1 cellular context compared by ENCODE assay signal in the genomic region with DNA sequence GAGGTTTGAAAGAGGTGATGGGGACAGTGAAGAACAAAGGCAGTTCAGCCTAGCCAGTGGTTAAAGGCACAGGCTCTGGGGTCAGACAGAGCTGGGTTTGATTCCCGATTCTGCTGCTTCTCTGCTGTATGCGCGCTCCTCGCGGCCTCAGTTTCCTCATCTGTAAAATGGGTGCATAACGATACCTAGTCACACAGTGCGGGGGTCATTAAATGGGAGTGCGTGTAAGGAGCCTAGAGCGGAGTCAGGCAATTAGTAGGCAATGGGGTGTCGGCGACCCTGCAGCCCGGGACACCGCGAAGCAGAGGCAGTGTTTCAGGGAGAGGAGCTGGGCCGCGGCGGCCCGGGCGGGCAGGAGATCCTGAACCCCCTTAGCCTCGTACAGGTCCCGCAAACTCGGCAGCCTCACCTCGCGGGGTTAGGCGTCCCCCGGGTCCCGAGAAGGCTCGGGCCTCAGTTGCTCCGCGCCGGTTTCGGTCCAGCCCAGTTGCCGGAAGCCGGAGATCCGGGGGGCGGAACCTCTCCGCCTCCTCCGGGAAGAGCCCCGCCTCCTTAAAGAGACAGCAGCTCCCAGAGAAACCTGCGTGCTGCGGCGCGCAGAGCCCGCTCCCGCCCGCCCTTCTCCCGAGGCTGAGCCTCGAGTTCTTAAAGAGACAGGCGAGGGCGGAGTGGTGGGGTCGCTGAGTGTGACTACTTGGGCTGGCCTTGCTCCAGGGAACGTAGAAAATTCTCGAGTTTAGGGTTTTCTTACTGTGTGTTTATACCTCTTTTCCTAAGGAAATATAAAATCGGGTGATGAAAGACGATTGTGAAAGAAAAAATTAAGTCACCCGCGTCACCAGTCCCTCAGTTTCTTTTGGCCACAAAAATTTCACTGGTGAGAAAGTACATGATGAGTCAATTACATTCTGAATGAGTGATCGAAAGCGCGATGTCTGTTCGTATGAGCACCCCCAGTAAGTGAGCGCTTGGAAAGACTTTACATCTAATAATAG.
TF ChIP-seq lines count a peak whose summit lies in the region.

Gene YIPF1 (minus strand): TSS at position 494 of the 995 bp plus-strand sequence. CDS start 860 bp downstream, outside the sequence.

TF ChIP-seq in GM12878, 131 proteins besides CTCF, POLR2A, EP300 and RAD21 (continued from another document and continues in another):
- TF ChIP-seq HCFC1 (IDR thresholded peaks at IDR 0.05; ENCODE audit: low read length) = 0 out of 2 replicates have a peak, but pooled peaks have one; percentile 16
- no peak for TF ChIP-seq MTA2 (IDR thresholded peaks at IDR 0.05; ENCODE audit: low read depth)
- TF ChIP-seq MTA3 (IDR thresholded peaks at IDR 0.05; ENCODE audit: borderline replicate concordance, low read length) = no peak; the same call in 1 of the 2 replicates
- TF ChIP-seq E4F1 (IDR thresholded peaks at IDR 0.05; ENCODE audit: borderline replicate concordance, partially characterized antibody) = peak; percentile 71
- TF ChIP-seq HDGF (IDR thresholded peaks at IDR 0.05) = peak; percentile 73; the same call in 1 of the 2 replicates
- no peak for TF ChIP-seq TBL1XR1 (IDR thresholded peaks at IDR 0.05; ENCODE audit: low read depth, low read length)
- TF ChIP-seq SPI1 (IDR thresholded peaks at IDR 0.05; ENCODE audit: borderline replicate concordance, insufficient read depth, low read depth, low read length) = no peak
- TF ChIP-seq ETV6 (conservative IDR thresholded peaks at IDR 0.05 in 1 of 2, IDR thresholded peaks at IDR 0.05 in 1 of 2; ENCODE audit: borderline replicate concordance in 1 of 2, low read depth in 1 of 2) = peak in 1 of 2 experiments; percentile 9; a peak in 1 of 4 replicates
- peak; percentile 66; the same call in 1 of the 2 replicates for TF ChIP-seq NBN (IDR thresholded peaks at IDR 0.05)
- no peak for TF ChIP-seq ZBTB33 (IDR thresholded peaks at IDR 0.05)
- TF ChIP-seq, protein P1, sequence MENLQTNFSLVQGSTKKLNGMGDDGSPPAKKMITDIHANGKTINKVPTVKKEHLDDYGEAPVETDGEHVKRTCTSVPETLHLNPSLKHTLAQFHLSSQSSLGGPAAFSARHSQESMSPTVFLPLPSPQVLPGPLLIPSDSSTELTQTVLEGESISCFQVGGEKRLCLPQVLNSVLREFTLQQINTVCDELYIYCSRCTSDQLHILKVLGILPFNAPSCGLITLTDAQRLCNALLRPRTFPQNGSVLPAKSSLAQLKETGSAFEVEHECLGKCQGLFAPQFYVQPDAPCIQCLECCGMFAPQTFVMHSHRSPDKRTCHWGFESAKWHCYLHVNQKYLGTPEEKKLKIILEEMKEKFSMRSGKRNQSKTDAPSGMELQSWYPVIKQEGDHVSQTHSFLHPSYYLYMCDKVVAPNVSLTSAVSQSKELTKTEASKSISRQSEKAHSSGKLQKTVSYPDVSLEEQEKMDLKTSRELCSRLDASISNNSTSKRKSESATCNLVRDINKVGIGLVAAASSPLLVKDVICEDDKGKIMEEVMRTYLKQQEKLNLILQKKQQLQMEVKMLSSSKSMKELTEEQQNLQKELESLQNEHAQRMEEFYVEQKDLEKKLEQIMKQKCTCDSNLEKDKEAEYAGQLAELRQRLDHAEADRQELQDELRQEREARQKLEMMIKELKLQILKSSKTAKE (IDR thresholded peaks at IDR 0.05; ENCODE audit: low read depth, poor library complexity, severe bottlenecking) = peak; percentile 27
- peak in 1 of 2 experiments; percentile 51; a peak in 1 of 3 replicates for TF ChIP-seq EGR1 (IDR thresholded peaks at IDR 0.05; ENCODE audit: borderline replicate concordance in 1 of 2, low read depth in 2 of 2, low read length in 2 of 2)
- 0 out of 2 replicates have a peak, but pooled peaks have one; percentile 21 for TF ChIP-seq PML (IDR thresholded peaks at IDR 0.05; ENCODE audit: low read length)
- 0 out of 2 replicates have a peak, but pooled peaks have one; percentile 48 for TF ChIP-seq PKNOX1 (IDR thresholded peaks at IDR 0.05)
- TF ChIP-seq CHD4 (IDR thresholded peaks at IDR 0.05) = 0 out of 2 replicates have a peak, but pooled peaks have one; percentile 56
- TF ChIP-seq, protein P2, sequence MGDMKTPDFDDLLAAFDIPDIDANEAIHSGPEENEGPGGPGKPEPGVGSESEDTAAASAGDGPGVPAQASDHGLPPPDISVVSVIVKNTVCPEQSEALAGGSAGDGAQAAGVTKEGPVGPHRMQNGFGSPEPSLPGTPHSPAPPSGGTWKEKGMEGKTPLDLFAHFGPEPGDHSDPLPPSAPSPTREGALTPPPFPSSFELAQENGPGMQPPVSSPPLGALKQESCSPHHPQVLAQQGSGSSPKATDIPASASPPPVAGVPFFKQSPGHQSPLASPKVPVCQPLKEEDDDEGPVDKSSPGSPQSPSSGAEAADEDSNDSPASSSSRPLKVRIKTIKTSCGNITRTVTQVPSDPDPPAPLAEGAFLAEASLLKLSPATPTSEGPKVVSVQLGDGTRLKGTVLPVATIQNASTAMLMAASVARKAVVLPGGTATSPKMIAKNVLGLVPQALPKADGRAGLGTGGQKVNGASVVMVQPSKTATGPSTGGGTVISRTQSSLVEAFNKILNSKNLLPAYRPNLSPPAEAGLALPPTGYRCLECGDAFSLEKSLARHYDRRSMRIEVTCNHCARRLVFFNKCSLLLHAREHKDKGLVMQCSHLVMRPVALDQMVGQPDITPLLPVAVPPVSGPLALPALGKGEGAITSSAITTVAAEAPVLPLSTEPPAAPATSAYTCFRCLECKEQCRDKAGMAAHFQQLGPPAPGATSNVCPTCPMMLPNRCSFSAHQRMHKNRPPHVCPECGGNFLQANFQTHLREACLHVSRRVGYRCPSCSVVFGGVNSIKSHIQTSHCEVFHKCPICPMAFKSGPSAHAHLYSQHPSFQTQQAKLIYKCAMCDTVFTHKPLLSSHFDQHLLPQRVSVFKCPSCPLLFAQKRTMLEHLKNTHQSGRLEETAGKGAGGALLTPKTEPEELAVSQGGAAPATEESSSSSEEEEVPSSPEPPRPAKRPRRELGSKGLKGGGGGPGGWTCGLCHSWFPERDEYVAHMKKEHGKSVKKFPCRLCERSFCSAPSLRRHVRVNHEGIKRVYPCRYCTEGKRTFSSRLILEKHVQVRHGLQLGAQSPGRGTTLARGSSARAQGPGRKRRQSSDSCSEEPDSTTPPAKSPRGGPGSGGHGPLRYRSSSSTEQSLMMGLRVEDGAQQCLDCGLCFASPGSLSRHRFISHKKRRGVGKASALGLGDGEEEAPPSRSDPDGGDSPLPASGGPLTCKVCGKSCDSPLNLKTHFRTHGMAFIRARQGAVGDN (IDR thresholded peaks at IDR 0.05) = no peak
- TF ChIP-seq KDM1A (IDR thresholded peaks at IDR 0.05; ENCODE audit: borderline replicate concordance) = no peak
- TF ChIP-seq, protein P3, sequence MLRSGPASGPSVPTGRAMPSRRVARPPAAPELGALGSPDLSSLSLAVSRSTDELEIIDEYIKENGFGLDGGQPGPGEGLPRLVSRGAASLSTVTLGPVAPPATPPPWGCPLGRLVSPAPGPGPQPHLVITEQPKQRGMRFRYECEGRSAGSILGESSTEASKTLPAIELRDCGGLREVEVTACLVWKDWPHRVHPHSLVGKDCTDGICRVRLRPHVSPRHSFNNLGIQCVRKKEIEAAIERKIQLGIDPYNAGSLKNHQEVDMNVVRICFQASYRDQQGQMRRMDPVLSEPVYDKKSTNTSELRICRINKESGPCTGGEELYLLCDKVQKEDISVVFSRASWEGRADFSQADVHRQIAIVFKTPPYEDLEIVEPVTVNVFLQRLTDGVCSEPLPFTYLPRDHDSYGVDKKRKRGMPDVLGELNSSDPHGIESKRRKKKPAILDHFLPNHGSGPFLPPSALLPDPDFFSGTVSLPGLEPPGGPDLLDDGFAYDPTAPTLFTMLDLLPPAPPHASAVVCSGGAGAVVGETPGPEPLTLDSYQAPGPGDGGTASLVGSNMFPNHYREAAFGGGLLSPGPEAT (IDR thresholded peaks at IDR 0.05; ENCODE audit: low read depth) = peak; percentile 99
- no peak for TF ChIP-seq SUPT20H (IDR thresholded peaks at IDR 0.05; ENCODE audit: borderline replicate concordance, control insufficient read depth, low read depth, low read length)
- peak; percentile 86; the same call in 1 of the 2 replicates for TF ChIP-seq GATAD2B (conservative IDR thresholded peaks at IDR 0.05; ENCODE audit: low read depth)
- no peak for TF ChIP-seq RBBP5 (conservative IDR thresholded peaks at IDR 0.05)
- 0 out of 2 replicates have a peak, but pooled peaks have one; percentile 18 for TF ChIP-seq NR2F1 (conservative IDR thresholded peaks at IDR 0.05)
- TF ChIP-seq RELA (IDR thresholded peaks at IDR 0.05; ENCODE audit: borderline replicate concordance, partially characterized antibody) = no peak
- TF ChIP-seq CHD1 (IDR thresholded peaks at IDR 0.05; ENCODE audit: low read depth, low read length) = no peak
- TF ChIP-seq PBX3 (IDR thresholded peaks at IDR 0.05; ENCODE audit: insufficient replicate concordance, low read depth, low read length) = no peak
- TF ChIP-seq RUNX3 (IDR thresholded peaks at IDR 0.05; ENCODE audit: low read length) = peak; percentile 45
- TF ChIP-seq CEBPB (IDR thresholded peaks at IDR 0.05; ENCODE audit: borderline replicate concordance in 1 of 2, low read depth in 2 of 2, low read length in 2 of 2) = no peak
- TF ChIP-seq IKZF1 (conservative IDR thresholded peaks at IDR 0.05) = peak; percentile 52; the same call in 1 of the 2 replicates
- TF ChIP-seq ZBED1 (IDR thresholded peaks at IDR 0.05; ENCODE audit: borderline replicate concordance) = no peak
- TF ChIP-seq RB1 (IDR thresholded peaks at IDR 0.05; ENCODE audit: borderline replicate concordance) = 0 out of 2 replicates have a peak, but pooled peaks have one; percentile 39
- TF ChIP-seq JUND (IDR thresholded peaks at IDR 0.05; ENCODE audit: low read depth, low read length) = no peak
- no peak for TF ChIP-seq IRF3 (IDR thresholded peaks at IDR 0.05)
- TF ChIP-seq, protein P4, sequence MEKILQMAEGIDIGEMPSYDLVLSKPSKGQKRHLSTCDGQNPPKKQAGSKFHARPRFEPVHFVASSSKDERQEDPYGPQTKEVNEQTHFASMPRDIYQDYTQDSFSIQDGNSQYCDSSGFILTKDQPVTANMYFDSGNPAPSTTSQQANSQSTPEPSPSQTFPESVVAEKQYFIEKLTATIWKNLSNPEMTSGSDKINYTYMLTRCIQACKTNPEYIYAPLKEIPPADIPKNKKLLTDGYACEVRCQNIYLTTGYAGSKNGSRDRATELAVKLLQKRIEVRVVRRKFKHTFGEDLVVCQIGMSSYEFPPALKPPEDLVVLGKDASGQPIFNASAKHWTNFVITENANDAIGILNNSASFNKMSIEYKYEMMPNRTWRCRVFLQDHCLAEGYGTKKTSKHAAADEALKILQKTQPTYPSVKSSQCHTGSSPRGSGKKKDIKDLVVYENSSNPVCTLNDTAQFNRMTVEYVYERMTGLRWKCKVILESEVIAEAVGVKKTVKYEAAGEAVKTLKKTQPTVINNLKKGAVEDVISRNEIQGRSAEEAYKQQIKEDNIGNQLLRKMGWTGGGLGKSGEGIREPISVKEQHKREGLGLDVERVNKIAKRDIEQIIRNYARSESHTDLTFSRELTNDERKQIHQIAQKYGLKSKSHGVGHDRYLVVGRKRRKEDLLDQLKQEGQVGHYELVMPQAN (conservative IDR thresholded peaks at IDR 0.05) = peak; percentile 92
- TF ChIP-seq MYC (IDR thresholded peaks at IDR 0.05; ENCODE audit: insufficient read depth, insufficient read length, insufficient replicate concordance, low read length, severe bottlenecking) = no peak
